Comparison of ENCODE assay signal across 9 cellular contexts in genomic region chrX:56762220-56762619, GRCh38. TPM values are rescaled to one million over a fixed set of nuclear protein-coding genes. Genes with fewer than 3 reads are reported as not detected.
DNase-seq lines count a peak whose midpoint lies in the region; ATAC-seq and TF ChIP-seq lines count a peak whose summit lies in the region.
"Had no signal": no experiment of that assay in that cellular context is flagged by ENCODE, and none has a peak within 500 bp of the region (broad histone marks: within the 10 kb centered on the region; RNA-seq: fewer than 3 reads in every experiment).

No MANE protein-coding gene starts in this region.

- H3K4me1 Mint-ChIP-seq in CD4-positive, alpha-beta T cell (ENCODE audit: low read depth), result peaks cover 72% of the 10 kb centered on the region
- peaks cover 54% of the 10 kb centered on the region for H3K4me1 Mint-ChIP-seq in activated naive CD8-positive, alpha-beta T cell treated with anti-CD3 and anti-CD28 coated beads, Interleukin-2, amount 50 U/mL, for 24 hours

- no peaks in the 10 kb centered on the region for H3K9me3 Mint-ChIP-seq in CD4-positive, alpha-beta T cell
- no peaks in the 10 kb centered on the region for H3K9me3 Mint-ChIP-seq in activated naive CD8-positive, alpha-beta T cell treated with anti-CD3 and anti-CD28 coated beads, Interleukin-2, amount 50 U/mL, for 24 hours

- H3K27me3 Mint-ChIP-seq in CD4-positive, alpha-beta T cell, result no peaks in the 10 kb centered on the region
- no peaks in the 10 kb centered on the region for H3K27me3 Mint-ChIP-seq in activated naive CD8-positive, alpha-beta T cell treated with anti-CD3 and anti-CD28 coated beads, Interleukin-2, amount 50 U/mL, for 24 hours

- H3K4me3 ChIP-seq in foreskin fibroblast (ENCODE audit: low read depth in 1 of 2, low read length in 2 of 2) (no peak overlapping the region), right cardiac atrium (ENCODE audit: low read length) (no peak overlapping the region)

- POLR2A ChIA-PET in CD4-positive, alpha-beta T cell (lab: Charles Lee), result interaction anchor here (0.6 to 0.9 kb wide), 2 partner anchors 359 to 1165 kb away, joined by 3 to 4 read pairs; partner anchors contain the start of gene SPIN2B

- no peaks in the 10 kb centered on the region for H3K9me3 ChIP-seq in CD4-positive, alpha-beta T cell (ENCODE audit: control insufficient read depth, low read length)
- no peaks in the 10 kb centered on the region for H3K9me3 ChIP-seq in right cardiac atrium (ENCODE audit: control insufficient read depth, low read length)

- H3K36me3 Mint-ChIP-seq in CD4-positive, alpha-beta T cell (ENCODE audit: low read depth), result peaks cover 5% of the 10 kb centered on the region
- H3K36me3 Mint-ChIP-seq in activated naive CD8-positive, alpha-beta T cell treated with anti-CD3 and anti-CD28 coated beads, Interleukin-2, amount 50 U/mL, for 24 hours (ENCODE audit: low read depth), result peaks cover 12% of the 10 kb centered on the region

- H3K4me3 Mint-ChIP-seq in CD4-positive, alpha-beta T cell, result peak overlapping the region; percentile 73
- peak overlapping the region; percentile 72 for H3K4me3 Mint-ChIP-seq in activated naive CD8-positive, alpha-beta T cell treated with anti-CD3 and anti-CD28 coated beads, Interleukin-2, amount 50 U/mL, for 24 hours

- intact Hi-C loops in CD4-positive, alpha-beta T cell (cut with DNase I, micrococcal nuclease), result no loop called here
- intact Hi-C loops in right cardiac atrium (cut with DNase I), result no loop called here

- no peak for TF ChIP-seq CTCF in CD4-positive, alpha-beta T cell (IDR thresholded peaks at IDR 0.05)
- TF ChIP-seq CTCF in foreskin fibroblast (IDR thresholded peaks at IDR 0.05; ENCODE audit: low read depth, low read length), result no peak

- peaks cover 3% of the 10 kb centered on the region for H3K4me1 ChIP-seq in right cardiac atrium (ENCODE audit: control insufficient read depth, insufficient read depth, low read length)

- no peaks in the 10 kb centered on the region for H3K27me3 ChIP-seq in CD4-positive, alpha-beta T cell (ENCODE audit: control insufficient read depth, insufficient read depth, low read length)
- H3K27me3 ChIP-seq in right cardiac atrium (ENCODE audit: control insufficient read depth, insufficient read depth), result no peaks in the 10 kb centered on the region

- ATAC-seq in CD4-positive, alpha-beta T cell (ENCODE audit: poor library complexity), result no peak
- ATAC-seq in GM19351 (IDR thresholded peaks at IDR 0.05; ENCODE audit: unreplicated experiment) (peak; percentile 23), HG03378 (IDR thresholded peaks at IDR 0.05; ENCODE audit: unreplicated experiment) (peak; percentile 35), right cardiac atrium (no peak)
- ATAC-seq in activated naive CD8-positive, alpha-beta T cell treated with anti-CD3 and anti-CD28 coated beads, Interleukin-2, amount 50 U/mL, for 24 hours, result peak; percentile 58

- CTCF ChIA-PET in CD4-positive, alpha-beta T cell (lab: Charles Lee), result no interaction called here

- H3K27ac Mint-ChIP-seq in CD4-positive, alpha-beta T cell, result peak overlapping the region; percentile 90
- peak overlapping the region; percentile 98 for H3K27ac Mint-ChIP-seq in activated naive CD8-positive, alpha-beta T cell treated with anti-CD3 and anti-CD28 coated beads, Interleukin-2, amount 50 U/mL, for 24 hours

- DNase-seq in CD4-positive, alpha-beta T cell, result no peak
- DNase-seq in activated naive CD8-positive, alpha-beta T cell treated with anti-CD3 and anti-CD28 coated beads, Interleukin-2, amount 50 U/mL, for 24 hours, result no peak
- DNase-seq in foreskin fibroblast (no peak), SKM-1 treated with dmso at 0.1 percent for 144 hours (lab: John Stamatoyannopoulos, UW; ENCODE audit: unreplicated experiment) (no peak), right cardiac atrium (no peak)
- DNase-seq in stimulated activated CD4-positive, alpha-beta T cell treated with anti-CD3 and anti-CD28 coated beads, Interleukin-4, amount 100 ng/mL, for 1 hour, result no peak
- DNase-seq: NCI-H82 had no signal

- 56% methylated on average over 3 of the region's 3 CpGs for WGBS in right cardiac atrium

- peak overlapping the region; percentile 21 for H3K27ac ChIP-seq in CD4-positive, alpha-beta T cell (ENCODE audit: low read depth, low read length)
- H3K27ac ChIP-seq in right cardiac atrium (ENCODE audit: low read length), result no peak overlapping the region

RNA-seq across cellular contexts. Expression of gene NBDY, which starts 33.2 kb away (rescaled TPM):
- total RNA-seq in CD4-positive, alpha-beta T cell, result 10 to 100 TPM; 25.0 to 28.3 TPM
- total RNA-seq in right cardiac atrium, result 10 to 100 TPM; 26.9 to 36.8 (median 34.8) TPM
- polyA plus RNA-seq in right cardiac atrium, result 19.3 TPM

Comparison
In these comparisons a context has a peak if more than half of its experiments do, and no peak if none do; other contexts are left out.
1. ATAC-seq: peak in GM19351 (single experiment), HG03378 (single experiment) and activated naive CD8-positive, alpha-beta T cell treated with anti-CD3 and anti-CD28 coated beads, Interleukin-2, amount 50 U/mL, for 24 hours (single experiment); none in CD4-positive, alpha-beta T cell (single experiment) and right cardiac atrium (0 of 2).